8 cellular contexts compared by ENCODE assay signal in the genomic region with DNA sequence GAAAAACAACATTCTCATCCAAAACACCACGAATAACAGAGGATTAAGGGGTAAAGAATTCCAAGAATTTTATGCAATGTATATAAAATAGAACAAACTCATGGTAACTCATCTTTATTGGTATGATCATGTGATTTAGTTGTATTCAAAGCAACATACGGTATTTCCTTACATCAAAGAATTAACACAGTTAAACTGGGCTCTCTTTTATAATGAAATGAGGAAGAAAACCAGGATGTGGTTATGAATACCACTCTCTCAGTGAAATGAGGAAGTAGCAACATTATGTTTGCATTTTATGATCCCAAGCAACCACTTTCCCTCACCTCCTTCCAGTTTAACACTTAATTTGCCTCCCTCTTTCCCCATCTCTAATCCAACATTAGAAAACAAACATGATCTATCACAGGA. TPM values are rescaled to one million over a fixed set of nuclear protein-coding genes. Genes with fewer than 3 reads are reported as not detected.
DNase-seq lines count a peak whose midpoint lies in the region; ATAC-seq and TF ChIP-seq lines count a peak whose summit lies in the region.

No MANE protein-coding gene starts in this region.

- peak overlapping the region; percentile 16; the same call in 1 of the 2 replicates for H3K9ac ChIP-seq in SK-N-SH

- no peak overlapping the region for H3K4me3 ChIP-seq in right atrium auricular region
- H3K4me3 ChIP-seq in SK-N-SH (ENCODE audit: low read depth in 2 of 2, low read length in 1 of 2), result no peak overlapping the region
- no peak overlapping the region for H3K4me3 ChIP-seq in gastrocnemius medialis

- peak; percentile 36 for ATAC-seq in left ventricle myocardium superior
- ATAC-seq in HG03135 (IDR thresholded peaks at IDR 0.05; ENCODE audit: unreplicated experiment), result peak; percentile 55
- no peak for ATAC-seq in gastrocnemius medialis

- no peak for TF ChIP-seq RAD21 in SK-N-SH (IDR thresholded peaks at IDR 0.05; ENCODE audit: low read length)

- no peak overlapping the region for H2AFZ ChIP-seq in SK-N-SH (ENCODE audit: low read depth)

- peak overlapping the region; percentile 41; the same call in 1 of the 2 replicates for H3K4me2 ChIP-seq in SK-N-SH

- WGBS in SK-N-SH (ENCODE audit: low lambda C conversion rate), result 51% methylated on average over 2 of the region's 2 CpGs

- in situ Hi-C loops in gastrocnemius medialis (cut with MboI; ENCODE audit: low sequenced_read_pairs in 4 of 4), result no loop called here

- H3K36me3 ChIP-seq in right atrium auricular region, result peaks cover 15% of the 10 kb centered on the region
- H3K36me3 ChIP-seq in SK-N-SH (replicated peaks in 1 of 2; ENCODE audit: control insufficient read depth in 1 of 2, insufficient read depth in 2 of 2, low read length in 1 of 2), result peaks cover 8 to 28% of the 10 kb centered on the region in 2 experiments
- H3K36me3 ChIP-seq in gastrocnemius medialis, result peaks cover 0 to 17% of the 10 kb centered on the region in 2 donors

- intact Hi-C loops in left ventricle myocardium superior (cut with micrococcal nuclease), result no loop called here
- intact Hi-C loops in gastrocnemius medialis (cut with DNase I; ENCODE audit: low total_unique reads), result no loop called here

- no peak for TF ChIP-seq EP300 in SK-N-SH (IDR thresholded peaks at IDR 0.05; ENCODE audit: borderline replicate concordance in 1 of 2, low read depth in 1 of 2, low read length in 1 of 2)

- CTCF ChIA-PET in SK-N-SH (lab: Yijun Ruan, JAX), result interaction anchor here (0.7 to 2.1 kb wide), 3 partner anchors 10 to 278 kb away, joined by 3 to 6 read pairs (median 4); no protein-coding TSS in a partner anchor

- H3K9me2 ChIP-seq in SK-N-SH, result no peaks in the 10 kb centered on the region

- H4K20me1 ChIP-seq in SK-N-SH (ENCODE audit: insufficient read depth), result peaks cover 3% of the 10 kb centered on the region

- TF ChIP-seq POLR2A in gastrocnemius medialis (IDR thresholded peaks at IDR 0.05), result no peak

- H3K27ac ChIP-seq in right atrium auricular region (peak overlapping the region in 1 of 2 donors; percentile 25), SK-N-SH (ENCODE audit: low read depth in 2 of 2, low read length in 1 of 2) (peak overlapping the region; percentile 7 to 70; a peak in 2 of 4 replicates), gastrocnemius medialis (peak overlapping the region in 1 of 4 donors; percentile 2)

- H3K79me2 ChIP-seq in SK-N-SH (ENCODE audit: insufficient read depth), result peaks cover 99% of the 10 kb centered on the region

- POLR2A ChIA-PET in SK-N-SH (lab: Yijun Ruan, JAX), result interaction anchor here (0.6 kb wide), 1 partner anchor 90 kb away, joined by 3 read pairs; no protein-coding TSS in a partner anchor

- H3K4me1 ChIP-seq in right atrium auricular region (no peaks in the 10 kb centered on the region), SK-N-SH (ENCODE audit: control insufficient read depth in 1 of 2, insufficient read depth in 2 of 2, low read depth in 1 of 2, low read length in 1 of 2) (peaks cover 0 to 20% of the 10 kb centered on the region in 2 experiments; a peak in 1 of 4 replicates), gastrocnemius medialis (no peaks in the 10 kb centered on the region)

- H3K9me3 ChIP-seq in right atrium auricular region (no peaks in the 10 kb centered on the region), SK-N-SH (no peaks in the 10 kb centered on the region), gastrocnemius medialis (no peaks in the 10 kb centered on the region)

- peaks cover 16% of the 10 kb centered on the region for H3F3A ChIP-seq in SK-N-SH (replicated peaks; ENCODE audit: insufficient read depth)

- H3K27me3 ChIP-seq in right atrium auricular region, result no peaks in the 10 kb centered on the region
- no peaks in the 10 kb centered on the region for H3K27me3 ChIP-seq in SK-N-SH (ENCODE audit: insufficient read depth)
- no peaks in the 10 kb centered on the region for H3K27me3 ChIP-seq in gastrocnemius medialis

- TF ChIP-seq CTCF in right atrium auricular region (IDR thresholded peaks at IDR 0.05), result no peak
- no peak for TF ChIP-seq CTCF in SK-N-SH (IDR thresholded peaks at IDR 0.05)
- no peak for TF ChIP-seq CTCF in gastrocnemius medialis (IDR thresholded peaks at IDR 0.05 in 4 of 5, conservative IDR thresholded peaks at IDR 0.05 in 1 of 5)

- DNase-seq in left ventricle myocardium superior (no peak), right atrium auricular region (ENCODE audit: low spot score) (no peak), SK-N-SH (no peak), germinal center (ENCODE audit: low spot score) (peak; percentile 47), mesenteric fat pad (ENCODE audit: low spot score) (no peak), NCI-H128 (lab: John Stamatoyannopoulos, UW; ENCODE audit: unreplicated experiment) (no peak), gastrocnemius medialis (no peak)

TF ChIP-seq in SK-N-SH, 30 proteins besides CTCF, POLR2A, EP300 and RAD21:
- 0 out of 2 replicates have a peak, but pooled peaks have one; percentile 31 for TF ChIP-seq ELF1 (IDR thresholded peaks at IDR 0.05)
- TF ChIP-seq TEAD4 (IDR thresholded peaks at IDR 0.05; ENCODE audit: borderline replicate concordance, insufficient read depth), result no peak

RNA-seq across cellular contexts. Expression of gene SPTLC2, which starts 22.9 kb away (rescaled TPM):
- total RNA-seq in left ventricle myocardium superior, result 10.9 TPM
- 10 to 100 TPM; 11.3 to 14.0 TPM for total RNA-seq in right atrium auricular region
- polyA plus RNA-seq in SK-N-SH (2012; rRNA removed), result 10.2 and 14.4 TPM in 2 replicates
- polyA plus RNA-seq in SK-N-SH (2012; cell fraction: cytosol; rRNA removed), result 15.6 and 17.0 TPM in 2 replicates
- 6.9 and 10.0 TPM in 2 replicates for polyA plus RNA-seq in SK-N-SH (2012; cell fraction: nucleus; rRNA removed)
- 75.2 TPM for total RNA-seq in mesenteric fat pad
- 10 to 100 TPM in 1 of 4 donors, 1 to 10 TPM in 3; 6.5 to 10.4 (median 7.0) TPM for total RNA-seq in gastrocnemius medialis

Comparison
In these comparisons a context has a peak if more than half of its experiments do, and no peak if none do; other contexts are left out.
1. ATAC-seq: peak in left ventricle myocardium superior (single experiment) and HG03135 (single experiment); none in gastrocnemius medialis (0 of 2).